Comparison of ENCODE assay signal across 15 cellular contexts in genomic region chr3:192079098-192079497, GRCh38.
DNase-seq lines count a peak whose midpoint lies in the region; ATAC-seq lines count a peak whose summit lies in the region.
"Had no signal": no experiment of that assay in that cellular context is flagged by ENCODE, and none has a peak within 500 bp of the region (broad histone marks: within the 10 kb centered on the region; RNA-seq: fewer than 3 reads in every experiment).

No MANE protein-coding gene starts in this region.

- no peak for ATAC-seq in HG03097 (IDR thresholded peaks at IDR 0.05; ENCODE audit: low FRiP score, unreplicated experiment)
- ATAC-seq: activated T-helper 17 cell treated with anti-CD3 and anti-CD28 coated beads, Interleukin-2, amount 50 U/mL, for 72 hours; effector memory CD8-positive, alpha-beta T cell; left colon had no signal

- DNase-seq in DMS53 (lab: John Stamatoyannopoulos, UW): peak; percentile 87
- peak; percentile 52 for DNase-seq in NCI-H128 (lab: John Stamatoyannopoulos, UW; ENCODE audit: unreplicated experiment)
- peak; percentile 99 for DNase-seq in NCI-H69 (lab: John Stamatoyannopoulos, UW)
- DNase-seq in glomerular visceral epithelial cell (ENCODE audit: extremely low spot score): peak; percentile 60
- no peak for DNase-seq in Ammon's horn (ENCODE audit: low spot score)
- no peak for DNase-seq in posterior vena cava (ENCODE audit: low spot score)
- DNase-seq in dedifferentiated amniotic fluid mesenchymal stem cell (ENCODE audit: extremely low spot score): no peak
- DNase-seq: activated CD8-positive, alpha-beta memory T cell treated with anti-CD3 and anti-CD28 coated beads for 24 hours; effector memory CD8-positive, alpha-beta T cell; HFFc6; left colon; ovary; stimulated activated CD4-positive, alpha-beta T cell treated with anti-CD3 and anti-CD28 coated beads, Interleukin-4, amount 100 ng/mL, for 4 hours had no signal

- intact Hi-C loops in posterior vena cava (cut with DNase I): no loop called here

Comparison
In these comparisons a context has a peak if more than half of its experiments do, and no peak if none do; other contexts are left out.
1. DNase-seq: peak in DMS53 (single experiment), NCI-H128 (single experiment), NCI-H69 (single experiment) and glomerular visceral epithelial cell (single experiment); none in Ammon's horn (single experiment), posterior vena cava (single experiment) and dedifferentiated amniotic fluid mesenchymal stem cell (single experiment).